8 cellular contexts compared by ENCODE assay signal in the genomic region with DNA sequence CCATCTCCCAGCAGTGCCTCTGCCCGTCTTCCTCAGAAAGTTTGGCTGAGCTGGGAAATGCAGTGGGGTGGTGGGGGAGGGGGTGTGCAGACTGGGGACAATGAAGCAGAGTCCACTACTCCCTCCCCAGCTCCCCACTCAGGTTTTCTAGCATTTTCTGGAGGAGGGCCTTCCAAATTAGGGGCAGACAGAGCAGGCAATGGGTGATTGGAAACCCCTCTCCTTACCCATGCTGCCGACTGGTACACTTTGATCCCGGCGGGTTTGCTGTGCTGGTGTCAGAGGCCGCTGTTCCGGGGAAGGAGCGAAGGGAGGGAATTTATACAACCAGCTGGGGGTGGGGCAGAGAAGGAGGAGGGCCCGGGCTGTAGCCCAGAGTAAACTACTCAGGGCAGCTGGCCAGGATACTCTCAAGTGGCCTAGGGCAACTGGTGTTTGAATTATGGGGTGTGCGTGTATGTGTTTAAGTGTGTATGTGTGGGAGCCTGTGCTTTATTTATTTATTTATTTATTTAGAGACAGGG. TPM values are rescaled to one million over a fixed set of nuclear protein-coding genes. Genes with fewer than 3 reads are reported as not detected.
DNase-seq lines count a peak whose midpoint lies in the region; ATAC-seq and TF ChIP-seq lines count a peak whose summit lies in the region.

A gene (minus strand): TSS at position 295 of the 524 bp plus-strand sequence. CDS start 64 bp downstream, at position 231.

- CTCF ChIA-PET in BJ (lab: Yijun Ruan, JAX) = interaction anchor here (1.2 to 1.6 kb wide), 3 partner anchors 20 to 72 kb away, joined by 3 to 7 read pairs (median 3); no protein-coding TSS in a partner anchor

- H3K4me3 ChIP-seq in BJ (ENCODE audit: low read depth, low read length) (peak within 1 kb of the TSS; percentile 39), cardiac fibroblast (replicated peaks in 1 of 2; ENCODE audit: low read depth in 2 of 2, low read length in 2 of 2) (peak within 1 kb of the TSS; percentile 50 to 54), skin epidermis (peak within 1 kb of the TSS in 6 of 7 experiments; percentile 5 to 48 (median 28))

- peaks cover 3% of the 10 kb centered on the region; the same call in 1 of the 2 replicates for H3K36me3 ChIP-seq in BJ (ENCODE audit: control insufficient read depth, insufficient read depth, low read length)

- no peak for DNase-seq in BJ (ENCODE audit: low read depth)
- peak; percentile 84 for DNase-seq in NCI-H2029 treated with DMSO at 0.1 percent for 48 hours (lab: John Stamatoyannopoulos, UW)
- peak; percentile 84 to 92 for DNase-seq in cardiac fibroblast (ENCODE audit: low read depth in 2 of 2)
- DNase-seq in iPS-NIHi11 (ENCODE audit: low spot score) = peak; percentile 81
- no peak for DNase-seq in SKM-1 (lab: John Stamatoyannopoulos, UW; ENCODE audit: unreplicated experiment)

- peak within 1 kb of the TSS in 16 of 21 experiments; percentile 3 to 77 (median 54) for H3K27ac ChIP-seq in skin epidermis

- H3K27me3 ChIP-seq in BJ (ENCODE audit: control insufficient read depth, insufficient read depth, low read length) = peaks cover 5% of the 10 kb centered on the region; the same call in 1 of the 2 replicates

- POLR2A ChIA-PET in BJ (lab: Charles Lee) = interaction anchor here (0.6 kb wide), 1 partner anchor 15 kb away, joined by 6 read pairs; no protein-coding TSS in a partner anchor

- ATAC-seq in HG03196 (IDR thresholded peaks at IDR 0.05; ENCODE audit: unreplicated experiment) (no peak), GM21423 (IDR thresholded peaks at IDR 0.05; ENCODE audit: unreplicated experiment) (no peak)

- TF ChIP-seq CTCF in BJ (IDR thresholded peaks at IDR 0.05; ENCODE audit: insufficient read depth, low read depth, low read length) (no peak), cardiac fibroblast (IDR thresholded peaks at IDR 0.05; ENCODE audit: low read depth, low read length) (no peak)

RNA-seq across cellular contexts. Expression of the gene that starts here (rescaled TPM):
- 27.9 and 47.9 TPM in 2 replicates for polyA plus RNA-seq in BJ (2011; rRNA removed)
- 21.9 and 26.5 TPM in 2 replicates for polyA minus RNA-seq in BJ (2011; rRNA and poly(A)+ RNA removed)

Comparison
In these comparisons a context has a peak if more than half of its experiments do, and no peak if none do; other contexts are left out.
1. DNase-seq: peak in NCI-H2029 treated with DMSO at 0.1 percent for 48 hours (single experiment), cardiac fibroblast (2 of 2) and iPS-NIHi11 (single experiment); none in BJ (single experiment) and SKM-1 (single experiment).
2. Peak in every context shown above with its lines, with median percentiles within 50 percentile points of each other: H3K4me3 ChIP-seq.